8 cellular contexts compared by ENCODE assay signal in the genomic region with DNA sequence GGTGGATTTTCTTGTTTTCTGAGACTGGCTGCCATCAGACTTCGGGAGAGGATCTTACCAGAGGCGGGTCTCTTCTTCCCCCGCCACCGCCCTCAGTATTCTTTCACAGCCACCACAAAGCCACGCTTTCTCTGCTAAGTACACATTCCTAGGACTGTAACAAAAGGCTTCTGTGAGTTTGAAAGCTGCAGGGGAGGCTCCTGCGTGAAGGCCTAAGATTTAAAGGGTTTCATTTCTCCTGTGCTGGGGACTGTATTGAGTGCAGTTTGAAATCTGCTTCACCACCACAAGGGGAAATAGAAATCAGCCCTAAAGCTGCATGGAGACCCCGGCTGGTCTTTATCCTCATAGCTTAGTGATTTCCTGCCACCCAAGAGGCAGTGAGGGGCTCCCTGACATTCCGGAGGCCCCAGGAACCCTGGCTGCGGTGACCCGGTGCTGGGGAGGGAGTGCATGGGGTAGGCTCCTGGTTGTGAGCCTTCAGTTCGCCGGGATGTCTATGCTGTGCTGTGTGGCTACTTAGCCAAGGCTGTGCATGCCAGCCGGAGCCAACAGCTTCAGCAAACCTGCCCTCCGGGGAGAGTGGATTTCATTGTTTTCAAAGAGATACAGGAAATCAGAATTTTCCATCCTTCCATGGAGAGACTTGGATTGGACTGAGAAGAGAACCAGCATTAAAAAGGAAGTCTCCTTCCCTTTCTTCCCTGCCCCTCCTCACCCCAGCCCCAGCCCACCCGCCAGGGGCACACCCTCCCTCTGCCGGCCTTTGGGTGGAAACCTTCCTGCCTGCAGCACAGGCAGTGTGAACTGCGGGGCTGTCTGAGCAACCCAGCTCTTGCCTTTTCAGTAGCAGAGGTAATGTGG.
DNase-seq lines count a peak whose midpoint lies in the region; ATAC-seq and TF ChIP-seq lines count a peak whose summit lies in the region.

No MANE protein-coding gene starts in this region.

- H3K4me1 ChIP-seq in mucosa of stomach (ENCODE audit: control insufficient read depth, insufficient read depth, low read length) (peaks cover 21% of the 10 kb centered on the region), uterus (peaks cover 0 to 7% of the 10 kb centered on the region in 2 donors)

- peak; percentile 32 for TF ChIP-seq POLR2A in GM18526 (IDR thresholded peaks at IDR 0.05; ENCODE audit: extremely low read depth, insufficient read length)
- TF ChIP-seq POLR2A in uterus (IDR thresholded peaks at IDR 0.05), result no peak

- peak overlapping the region; percentile 76 to 79 for H3K27ac ChIP-seq in uterus

- H3K27me3 ChIP-seq in mucosa of stomach (ENCODE audit: control insufficient read depth, insufficient read depth, low read length), result no peaks in the 10 kb centered on the region
- no peaks in the 10 kb centered on the region for H3K27me3 ChIP-seq in uterus

- DNase-seq in Ammon's horn (ENCODE audit: low spot score) (peak; percentile 70), OCI-M1 (lab: John Stamatoyannopoulos, UW) (peak; percentile 65), ecto neural progenitor cell (ENCODE audit: low spot score) (peak; percentile 83), uterus (no peak), NCI-H2171 treated with DMSO at 0.1 percent for 48 hours (lab: John Stamatoyannopoulos, UW) (no peak)

- H3K9ac ChIP-seq in mucosa of stomach (ENCODE audit: low read length), result peak overlapping the region; percentile 45

- ATAC-seq in HG03135 (IDR thresholded peaks at IDR 0.05; ENCODE audit: unreplicated experiment), result peak; percentile 75

- H3K9me3 ChIP-seq in mucosa of stomach (ENCODE audit: control insufficient read depth, low read length) (no peaks in the 10 kb centered on the region), uterus (no peaks in the 10 kb centered on the region)

- H3K4me3 ChIP-seq in mucosa of stomach (ENCODE audit: low read length), result no peak overlapping the region
- H3K4me3 ChIP-seq in uterus, result peak overlapping the region; percentile 9 to 12

- intact Hi-C loops in uterus (cut with DNase I; ENCODE audit: low total_unique reads), result no loop called here

- TF ChIP-seq CTCF in uterus (IDR thresholded peaks at IDR 0.05), result peak in 3 of 4 experiments; percentile 17 to 24 (median 18)

- H3K36me3 ChIP-seq in mucosa of stomach (ENCODE audit: control insufficient read depth, insufficient read depth, low read length) (no peaks in the 10 kb centered on the region), uterus (no peaks in the 10 kb centered on the region)

Comparison
In these comparisons a context has a peak if more than half of its experiments do, and no peak if none do; other contexts are left out.
1. DNase-seq: peak in Ammon's horn (single experiment), OCI-M1 (single experiment) and ecto neural progenitor cell (single experiment); none in uterus (0 of 2) and NCI-H2171 treated with DMSO at 0.1 percent for 48 hours (single experiment).